1 cellular context compared by ENCODE assay signal in genomic region chr16:31142109-31143035, GRCh38.
TF ChIP-seq lines count a peak whose summit lies in the region.

No MANE protein-coding gene starts in this region.

TF ChIP-seq in H1, 55 proteins besides CTCF, POLR2A, EP300 and RAD21:
- peak; percentile 79 for TF ChIP-seq SP1 (IDR thresholded peaks at IDR 0.05; ENCODE audit: low read depth, low read length)
- TF ChIP-seq GABPA (IDR thresholded peaks at IDR 0.05; ENCODE audit: borderline replicate concordance, insufficient read depth, low read length): peak; percentile 54; the same call in 1 of the 2 replicates
- TF ChIP-seq MAX (IDR thresholded peaks at IDR 0.05): peak; percentile 93
- TF ChIP-seq RFX5 (IDR thresholded peaks at IDR 0.05; ENCODE audit: borderline replicate concordance, low read depth, low read length): no peak
- no peak for TF ChIP-seq ASH2L (IDR thresholded peaks at IDR 0.05; ENCODE audit: low read length)
- TF ChIP-seq SAP30 (IDR thresholded peaks at IDR 0.05; ENCODE audit: insufficient read depth, insufficient replicate concordance, low read length): no peak
- peak; percentile 79 for TF ChIP-seq RNF2 (IDR thresholded peaks at IDR 0.05; ENCODE audit: borderline replicate concordance, low read depth, low read length, missing control alignments, poor library complexity, severe bottlenecking)
- peak; percentile 14; the same call in 1 of the 2 replicates for TF ChIP-seq EGR1 (IDR thresholded peaks at IDR 0.05; ENCODE audit: borderline replicate concordance, low read depth, low read length)
- TF ChIP-seq HDAC2 (IDR thresholded peaks at IDR 0.05; ENCODE audit: borderline replicate concordance in 1 of 2, low read depth in 2 of 2, low read length in 2 of 2): peak in 1 of 2 experiments; percentile 93; a peak in 3 of 4 replicates
- no peak for TF ChIP-seq ATF3 (IDR thresholded peaks at IDR 0.05; ENCODE audit: insufficient read depth, low read depth, low read length)
- peak; percentile 32; the same call in 1 of the 2 replicates for TF ChIP-seq CREB1 (IDR thresholded peaks at IDR 0.05)
- TF ChIP-seq SIN3A (conservative IDR thresholded peaks at IDR 0.05 in 1 of 2, IDR thresholded peaks at IDR 0.05 in 1 of 2; ENCODE audit: low read depth in 1 of 2, low read length in 2 of 2): peak; percentile 49 to 88; a peak in 2 of 4 replicates
- no peak for TF ChIP-seq TCF12 (IDR thresholded peaks at IDR 0.05; ENCODE audit: low read depth, low read length)
- peak; percentile 52 for TF ChIP-seq CTBP2 (IDR thresholded peaks at IDR 0.05; ENCODE audit: borderline replicate concordance, insufficient read depth, insufficient read length, low read length)
- peak; percentile 73 for TF ChIP-seq KDM4A (IDR thresholded peaks at IDR 0.05; ENCODE audit: low read depth, low read length, severe bottlenecking)
- no peak for TF ChIP-seq ATF2 (IDR thresholded peaks at IDR 0.05; ENCODE audit: low read length)
- TF ChIP-seq PHF8 (conservative IDR thresholded peaks at IDR 0.05; ENCODE audit: low read depth, low read length): peak; percentile 31; the same call in 1 of the 2 replicates
- TF ChIP-seq BACH1 (IDR thresholded peaks at IDR 0.05; ENCODE audit: low read length): peak; percentile 87
- no peak for TF ChIP-seq FOSL1 (IDR thresholded peaks at IDR 0.05; ENCODE audit: insufficient read depth, low read depth, low read length)
- TF ChIP-seq TEAD4 (IDR thresholded peaks at IDR 0.05; ENCODE audit: low read depth, low read length): no peak
- no peak for TF ChIP-seq GTF2F1 (IDR thresholded peaks at IDR 0.05; ENCODE audit: borderline replicate concordance, low read depth, low read length)
- peak; percentile 68; the same call in 1 of the 2 replicates for TF ChIP-seq SP4 (IDR thresholded peaks at IDR 0.05; ENCODE audit: low read length)
- 0 out of 2 replicates have a peak, but pooled peaks have one; percentile 33 for TF ChIP-seq YY1 (IDR thresholded peaks at IDR 0.05; ENCODE audit: low read depth, low read length)
- TF ChIP-seq USF2 (IDR thresholded peaks at IDR 0.05; ENCODE audit: low read length): no peak
- TF ChIP-seq E2F6 (IDR thresholded peaks at IDR 0.05): peak; percentile 91
- TF ChIP-seq TBP (IDR thresholded peaks at IDR 0.05; ENCODE audit: low read depth, low read length): 0 out of 2 replicates have a peak, but pooled peaks have one; percentile 29
- TF ChIP-seq SUZ12 (IDR thresholded peaks at IDR 0.05; ENCODE audit: low read length): peak; percentile 35; the same call in 1 of the 2 replicates
- TF ChIP-seq CBX5 (IDR thresholded peaks at IDR 0.05; ENCODE audit: low read depth, low read length): no peak
- TF ChIP-seq CHD1 (IDR thresholded peaks at IDR 0.05; ENCODE audit: low read depth, low read length): no peak
- TF ChIP-seq SP2 (IDR thresholded peaks at IDR 0.05; ENCODE audit: low read length): no peak
- TF ChIP-seq JUND (IDR thresholded peaks at IDR 0.05; ENCODE audit: low read length): no peak
- TF ChIP-seq EZH2 (IDR thresholded peaks at IDR 0.05; ENCODE audit: low read depth, low read length, severe bottlenecking): no peak
- TF ChIP-seq CHD2 (IDR thresholded peaks at IDR 0.05; ENCODE audit: low read length): 0 out of 2 replicates have a peak, but pooled peaks have one; percentile 32
